ENCODE assay signal across 9 cellular contexts in genomic region chr16:14600164-14600563, GRCh38. TPM values are rescaled to one million over a fixed set of nuclear protein-coding genes. Genes with fewer than 3 reads are reported as not detected.
A peak's percentile ranks its signal among the peaks of the same experiment; 100 is the strongest.
DNase-seq lines count a peak whose midpoint lies in the region; ATAC-seq and TF ChIP-seq lines count a peak whose summit lies in the region.
"Had no signal": no experiment of that assay in that cellular context is flagged by ENCODE, and none has a peak within 500 bp of the region (broad histone marks: within the 10 kb centered on the region; RNA-seq: fewer than 3 reads in every experiment).

No MANE protein-coding gene starts in this region.

- no peak overlapping the region for H3K4me3 ChIP-seq in CD8-positive, alpha-beta T cell (ENCODE audit: low read depth, low read length)
- H3K4me3 ChIP-seq in HL-60 (replicated peaks; ENCODE audit: insufficient read depth, low read length) (no peak overlapping the region), mesendoderm (ENCODE audit: low read length) (no peak overlapping the region)

- H3K27me3 Mint-ChIP-seq in CD8-positive, alpha-beta T cell (ENCODE audit: low read depth), result no peaks in the 10 kb centered on the region
- no peaks in the 10 kb centered on the region for H3K27me3 Mint-ChIP-seq in brain
- H3K27me3 Mint-ChIP-seq: stimulated activated memory B cell treated with anti-CD40 and anti-IgM and Interleukin-4, amounts not matched to agents 10 μg/mL and 1 μg/mL and 100 μg/mL, for 72 hours had no signal

- H3K4me3 Mint-ChIP-seq in CD8-positive, alpha-beta T cell, result no peak overlapping the region
- H3K4me3 Mint-ChIP-seq in brain, result no peak overlapping the region
- H3K4me3 Mint-ChIP-seq: stimulated activated memory B cell treated with anti-CD40 and anti-IgM and Interleukin-4, amounts not matched to agents 10 μg/mL and 1 μg/mL and 100 μg/mL, for 72 hours had no signal

- no peak overlapping the region for H2BK120ac ChIP-seq in mesendoderm (ENCODE audit: low read depth, low read length)

- no peaks in the 10 kb centered on the region for H3K4me1 Mint-ChIP-seq in CD8-positive, alpha-beta T cell (ENCODE audit: low read depth)
- no peaks in the 10 kb centered on the region for H3K4me1 Mint-ChIP-seq in brain

- H3K9ac ChIP-seq in mesendoderm (ENCODE audit: low read length), result no peak overlapping the region

- no peaks in the 10 kb centered on the region for H3K79me1 ChIP-seq in mesendoderm (ENCODE audit: low read length)

- H2BK5ac ChIP-seq in mesendoderm (ENCODE audit: low read length), result no peak overlapping the region

- no peaks in the 10 kb centered on the region for H3K4me1 ChIP-seq in CD8-positive, alpha-beta T cell (ENCODE audit: insufficient read depth, low read length)
- no peaks in the 10 kb centered on the region for H3K4me1 ChIP-seq in mesendoderm (ENCODE audit: control insufficient read depth, low read depth, low read length)

- no peak overlapping the region for H3K23ac ChIP-seq in mesendoderm (ENCODE audit: low read length)

- no peak for ATAC-seq in CD8-positive, alpha-beta T cell
- no peak for ATAC-seq in HG02981 (IDR thresholded peaks at IDR 0.05; ENCODE audit: unreplicated experiment)
- ATAC-seq: stimulated activated memory B cell treated with anti-CD40 and anti-IgM and Interleukin-4, amounts not matched to agents 10 μg/mL and 1 μg/mL and 100 μg/mL, for 72 hours had no signal

- no peaks in the 10 kb centered on the region for H3K9me3 ChIP-seq in CD8-positive, alpha-beta T cell (ENCODE audit: low read length)

- H2BK15ac ChIP-seq in mesendoderm (replicated peaks; ENCODE audit: low read depth), result no peak overlapping the region

- WGBS in mesendoderm (ENCODE audit: extremely low coverage, insufficient coverage, low lambda C conversion rate), result 100% methylated on average over 1 of the region's 2 CpGs

- no peak for DNase-seq in CD8-positive, alpha-beta T cell
- DNase-seq in HL-60 (ENCODE audit: low read depth in 1 of 2, low spot score in 1 of 2) (peak; percentile 2 to 3), mesendoderm (peak; percentile 37), NCI-H446 treated with DMSO at 0.1 percent for 48 hours (lab: John Stamatoyannopoulos, UW) (no peak), activated gamma-delta T cell (lab: John Stamatoyannopoulos, UW) (no peak), NOMO-1 (lab: John Stamatoyannopoulos, UW; ENCODE audit: unreplicated experiment in 2 of 2) (no peak)

- intact Hi-C loops in CD8-positive, alpha-beta T cell (cut with DNase I, micrococcal nuclease), result loop anchor here in 1 of 2 experiments (1.0 to 2.0 kb wide), 2 partner anchors 351 to 677 kb away; no protein-coding TSS in a partner anchor

- no peak overlapping the region for H4K5ac ChIP-seq in mesendoderm (ENCODE audit: low read length)

- H3K56ac ChIP-seq in mesendoderm (ENCODE audit: low read length), result no peak overlapping the region

- no peak overlapping the region for H4K8ac ChIP-seq in mesendoderm (ENCODE audit: low read depth, low read length)

- POLR2A ChIA-PET in CD8-positive, alpha-beta T cell (lab: Charles Lee), result no interaction called here

- peaks cover 82% of the 10 kb centered on the region for H3K36me3 Mint-ChIP-seq in CD8-positive, alpha-beta T cell
- H3K36me3 Mint-ChIP-seq in brain, result peaks cover 76% of the 10 kb centered on the region

- H3K9me3 Mint-ChIP-seq in CD8-positive, alpha-beta T cell, result no peaks in the 10 kb centered on the region
- no peaks in the 10 kb centered on the region for H3K9me3 Mint-ChIP-seq in brain
- H3K9me3 Mint-ChIP-seq: stimulated activated memory B cell treated with anti-CD40 and anti-IgM and Interleukin-4, amounts not matched to agents 10 μg/mL and 1 μg/mL and 100 μg/mL, for 72 hours had no signal

- no peak overlapping the region for H2AK5ac ChIP-seq in mesendoderm (ENCODE audit: low read length)

- no peak overlapping the region for H3K4ac ChIP-seq in mesendoderm (ENCODE audit: low read depth, low read length)

- no peak overlapping the region for H3K27ac Mint-ChIP-seq in CD8-positive, alpha-beta T cell
- peak overlapping the region in 1 of 5 experiments; percentile 4 for H3K27ac Mint-ChIP-seq in brain
- H3K27ac Mint-ChIP-seq: stimulated activated memory B cell treated with anti-CD40 and anti-IgM and Interleukin-4, amounts not matched to agents 10 μg/mL and 1 μg/mL and 100 μg/mL, for 72 hours had no signal

- CTCF ChIA-PET in CD8-positive, alpha-beta T cell (lab: Charles Lee), result interaction anchor here (0.8 to 1.7 kb wide), 6 partner anchors 299 to 676 kb away, joined by 3 to 5 read pairs (median 4); no protein-coding TSS in a partner anchor

- H3K79me2 ChIP-seq in mesendoderm (ENCODE audit: control insufficient read depth, insufficient read depth, low read length), result no peaks in the 10 kb centered on the region

- peaks cover 21% of the 10 kb centered on the region for H3K36me3 ChIP-seq in CD8-positive, alpha-beta T cell (ENCODE audit: insufficient read depth, low read length)
- H3K36me3 ChIP-seq in mesendoderm (ENCODE audit: control insufficient read depth, insufficient read depth, low read length), result peaks cover 13% of the 10 kb centered on the region

- no peak overlapping the region for H3K4me2 ChIP-seq in mesendoderm (ENCODE audit: low read length)

- peak; percentile 62 for TF ChIP-seq CTCF in CD8-positive, alpha-beta T cell (IDR thresholded peaks at IDR 0.05)
- TF ChIP-seq CTCF in HL-60 (IDR thresholded peaks at IDR 0.05; ENCODE audit: insufficient read depth, low read length) (no peak), brain (conservative IDR thresholded peaks at IDR 0.05) (peak; percentile 49 to 65)

- no peak overlapping the region for H3K27ac ChIP-seq in CD8-positive, alpha-beta T cell (ENCODE audit: low read depth, low read length)
- H3K27ac ChIP-seq in HL-60 (replicated peaks), result no peak overlapping the region
- no peak overlapping the region for H3K27ac ChIP-seq in mesendoderm (ENCODE audit: low read depth, low read length)

- H3K18ac ChIP-seq in mesendoderm (ENCODE audit: low read length), result no peak overlapping the region

- H3K27me3 ChIP-seq in CD8-positive, alpha-beta T cell (ENCODE audit: insufficient read depth, low read length), result no peaks in the 10 kb centered on the region
- H3K27me3 ChIP-seq in HL-60 (ENCODE audit: insufficient read depth, poor library complexity, severe bottlenecking) (no peaks in the 10 kb centered on the region), mesendoderm (ENCODE audit: insufficient read depth, low read length, poor library complexity) (no peaks in the 10 kb centered on the region)

RNA-seq across cellular contexts. Expression of gene PARN, which starts 29.9 kb away (rescaled TPM):
- total RNA-seq in CD8-positive, alpha-beta T cell, result 10 to 100 TPM; 23.7 to 25.7 TPM
- polyA plus RNA-seq in brain (ENCODE audit: insufficient read depth, low read depth, low replicate concordance), result 28.7 TPM
- 40.6 TPM for polyA plus RNA-seq in mesendoderm (2013, experiment 1 of 2)
- polyA plus RNA-seq in mesendoderm (2013, experiment 2 of 2), result 40.1 TPM

RNA-seq across cellular contexts. Expression of gene BFAR, which starts 32.6 kb away (rescaled TPM):
- total RNA-seq in CD8-positive, alpha-beta T cell, result 10 to 100 TPM; 34.0 to 41.7 TPM
- 41.5 TPM for polyA plus RNA-seq in brain (ENCODE audit: insufficient read depth, low read depth, low replicate concordance)
- polyA plus RNA-seq in mesendoderm (2013, experiment 1 of 2), result 80.3 TPM
- polyA plus RNA-seq in mesendoderm (2013, experiment 2 of 2), result 78.7 TPM

Comparison
In these comparisons a context has a peak if more than half of its experiments do, and no peak if none do; other contexts are left out.
1. DNase-seq: peak in HL-60 (2 of 2) and mesendoderm (single experiment); none in CD8-positive, alpha-beta T cell (0 of 7), NCI-H446 treated with DMSO at 0.1 percent for 48 hours (single experiment), activated gamma-delta T cell (single experiment) and NOMO-1 (0 of 2).